In genomic region chr2:156790343-156791034, GRCh38 we compare ENCODE assay signal across 21 cellular contexts.
"Had no signal": no experiment of that assay in that cellular context is flagged by ENCODE, and none has a peak within 500 bp of the region (broad histone marks: within the 10 kb centered on the region; RNA-seq: fewer than 3 reads in every experiment).

No MANE protein-coding gene starts in this region.

- H3K27ac ChIP-seq: coronary artery, dorsolateral prefrontal cortex, esophagus muscularis mucosa, foreskin keratinocyte, gastroesophageal sphincter, heart left ventricle, hepatocyte, left lung, lower lobe of right lung had no signal

- H3K4me3 ChIP-seq: coronary artery, dorsolateral prefrontal cortex, esophagus muscularis mucosa, gastroesophageal sphincter, heart left ventricle, hepatocyte, left lung, lower lobe of right lung had no signal

- H3K27me3 ChIP-seq: dorsolateral prefrontal cortex, esophagus muscularis mucosa, foreskin keratinocyte, gastroesophageal sphincter, heart left ventricle, hepatocyte, left lung had no signal

- H3K9me3 ChIP-seq: esophagus muscularis mucosa, gastroesophageal sphincter, heart left ventricle, left lung, lower lobe of right lung had no signal

- H3K79me2 ChIP-seq: hepatocyte had no signal

- H3K4me2 ChIP-seq: hepatocyte had no signal

- ATAC-seq: foreskin keratinocyte, gastroesophageal sphincter, heart left ventricle, left lung, left ventricle myocardium superior, lower lobe of right lung had no signal

- H3K36me3 ChIP-seq: esophagus muscularis mucosa, gastroesophageal sphincter, heart left ventricle, left lung, lower lobe of right lung had no signal

- H2AFZ ChIP-seq: hepatocyte had no signal

- DNase-seq: dermis blood vessel endothelial cell; dorsolateral prefrontal cortex; effector CD4-positive, alpha-beta T cell; effector memory CD4-positive, alpha-beta T cell; foreskin keratinocyte; heart left ventricle; hypothalamus; immature natural killer cell; islet precursor cell; kidney; kidney glomerular epithelial cell; left lung; left ventricle myocardium superior; lower lobe of right lung; mesenchymal stem cell; midbrain; naive B cell had no signal

- H3K4me1 ChIP-seq: esophagus muscularis mucosa, foreskin keratinocyte, gastroesophageal sphincter, heart left ventricle, left lung, lower lobe of right lung had no signal
